Comparison of ENCODE assay signal across 1 cellular context in the genomic region with DNA sequence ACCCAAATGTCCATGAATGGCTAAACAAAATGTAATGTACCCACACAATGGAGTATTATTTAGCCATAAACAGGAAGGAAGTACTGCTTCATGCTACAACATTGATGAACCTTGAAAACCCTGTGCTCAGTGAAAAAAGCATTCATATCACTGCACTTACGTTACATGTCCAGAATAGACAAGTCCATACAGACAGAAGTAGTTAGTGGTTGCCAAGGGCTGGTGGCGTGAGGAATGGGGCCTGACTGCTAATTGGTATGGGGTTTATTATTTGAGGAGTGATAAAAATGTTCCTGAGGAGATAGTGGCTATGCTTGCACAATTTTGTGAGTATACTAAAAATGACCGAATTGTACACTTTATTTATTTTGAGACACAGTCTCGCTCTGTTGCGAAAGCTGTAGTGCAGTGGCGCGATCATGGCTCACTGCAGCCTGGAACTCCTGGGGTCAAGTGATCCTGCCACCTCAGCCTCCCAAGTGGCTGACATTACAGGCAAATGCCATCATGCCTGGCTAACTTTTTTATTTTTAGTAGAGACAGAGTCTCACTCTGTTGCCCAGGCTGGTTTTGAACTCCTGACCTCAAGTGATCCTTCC.
TF ChIP-seq lines count a peak whose summit lies in the region.

No MANE protein-coding gene starts in this region.

TF ChIP-seq in H1, 55 proteins besides CTCF, POLR2A, EP300 and RAD21:
- TF ChIP-seq CHD2 (IDR thresholded peaks at IDR 0.05; ENCODE audit: low read length) (no peak), NANOG (IDR thresholded peaks at IDR 0.05; ENCODE audit: insufficient read depth, low read depth, low read length, poor library complexity, severe bottlenecking) (no peak), ASH2L (IDR thresholded peaks at IDR 0.05; ENCODE audit: low read length) (no peak), TCF12 (IDR thresholded peaks at IDR 0.05; ENCODE audit: low read depth, low read length) (no peak), YY1 (IDR thresholded peaks at IDR 0.05; ENCODE audit: low read depth, low read length) (no peak), SUZ12 (IDR thresholded peaks at IDR 0.05; ENCODE audit: low read length) (no peak), KDM1A (IDR thresholded peaks at IDR 0.05; ENCODE audit: borderline replicate concordance, low read length) (no peak), RBBP5 (IDR thresholded peaks at IDR 0.05; ENCODE audit: borderline replicate concordance, low read depth, low read length) (no peak), BACH1 (IDR thresholded peaks at IDR 0.05; ENCODE audit: low read length) (no peak), SP4 (IDR thresholded peaks at IDR 0.05; ENCODE audit: low read length) (no peak), SIN3A (conservative IDR thresholded peaks at IDR 0.05 in 1 of 2, IDR thresholded peaks at IDR 0.05 in 1 of 2; ENCODE audit: low read depth in 1 of 2, low read length in 2 of 2) (no peak), CREB1 (IDR thresholded peaks at IDR 0.05) (no peak), BCL11A (IDR thresholded peaks at IDR 0.05; ENCODE audit: low read depth in 2 of 2, low read length in 2 of 2) (no peak), CTBP2 (IDR thresholded peaks at IDR 0.05; ENCODE audit: borderline replicate concordance, insufficient read depth, insufficient read length, low read length) (no peak)
- TF ChIP-seq, protein P1, sequence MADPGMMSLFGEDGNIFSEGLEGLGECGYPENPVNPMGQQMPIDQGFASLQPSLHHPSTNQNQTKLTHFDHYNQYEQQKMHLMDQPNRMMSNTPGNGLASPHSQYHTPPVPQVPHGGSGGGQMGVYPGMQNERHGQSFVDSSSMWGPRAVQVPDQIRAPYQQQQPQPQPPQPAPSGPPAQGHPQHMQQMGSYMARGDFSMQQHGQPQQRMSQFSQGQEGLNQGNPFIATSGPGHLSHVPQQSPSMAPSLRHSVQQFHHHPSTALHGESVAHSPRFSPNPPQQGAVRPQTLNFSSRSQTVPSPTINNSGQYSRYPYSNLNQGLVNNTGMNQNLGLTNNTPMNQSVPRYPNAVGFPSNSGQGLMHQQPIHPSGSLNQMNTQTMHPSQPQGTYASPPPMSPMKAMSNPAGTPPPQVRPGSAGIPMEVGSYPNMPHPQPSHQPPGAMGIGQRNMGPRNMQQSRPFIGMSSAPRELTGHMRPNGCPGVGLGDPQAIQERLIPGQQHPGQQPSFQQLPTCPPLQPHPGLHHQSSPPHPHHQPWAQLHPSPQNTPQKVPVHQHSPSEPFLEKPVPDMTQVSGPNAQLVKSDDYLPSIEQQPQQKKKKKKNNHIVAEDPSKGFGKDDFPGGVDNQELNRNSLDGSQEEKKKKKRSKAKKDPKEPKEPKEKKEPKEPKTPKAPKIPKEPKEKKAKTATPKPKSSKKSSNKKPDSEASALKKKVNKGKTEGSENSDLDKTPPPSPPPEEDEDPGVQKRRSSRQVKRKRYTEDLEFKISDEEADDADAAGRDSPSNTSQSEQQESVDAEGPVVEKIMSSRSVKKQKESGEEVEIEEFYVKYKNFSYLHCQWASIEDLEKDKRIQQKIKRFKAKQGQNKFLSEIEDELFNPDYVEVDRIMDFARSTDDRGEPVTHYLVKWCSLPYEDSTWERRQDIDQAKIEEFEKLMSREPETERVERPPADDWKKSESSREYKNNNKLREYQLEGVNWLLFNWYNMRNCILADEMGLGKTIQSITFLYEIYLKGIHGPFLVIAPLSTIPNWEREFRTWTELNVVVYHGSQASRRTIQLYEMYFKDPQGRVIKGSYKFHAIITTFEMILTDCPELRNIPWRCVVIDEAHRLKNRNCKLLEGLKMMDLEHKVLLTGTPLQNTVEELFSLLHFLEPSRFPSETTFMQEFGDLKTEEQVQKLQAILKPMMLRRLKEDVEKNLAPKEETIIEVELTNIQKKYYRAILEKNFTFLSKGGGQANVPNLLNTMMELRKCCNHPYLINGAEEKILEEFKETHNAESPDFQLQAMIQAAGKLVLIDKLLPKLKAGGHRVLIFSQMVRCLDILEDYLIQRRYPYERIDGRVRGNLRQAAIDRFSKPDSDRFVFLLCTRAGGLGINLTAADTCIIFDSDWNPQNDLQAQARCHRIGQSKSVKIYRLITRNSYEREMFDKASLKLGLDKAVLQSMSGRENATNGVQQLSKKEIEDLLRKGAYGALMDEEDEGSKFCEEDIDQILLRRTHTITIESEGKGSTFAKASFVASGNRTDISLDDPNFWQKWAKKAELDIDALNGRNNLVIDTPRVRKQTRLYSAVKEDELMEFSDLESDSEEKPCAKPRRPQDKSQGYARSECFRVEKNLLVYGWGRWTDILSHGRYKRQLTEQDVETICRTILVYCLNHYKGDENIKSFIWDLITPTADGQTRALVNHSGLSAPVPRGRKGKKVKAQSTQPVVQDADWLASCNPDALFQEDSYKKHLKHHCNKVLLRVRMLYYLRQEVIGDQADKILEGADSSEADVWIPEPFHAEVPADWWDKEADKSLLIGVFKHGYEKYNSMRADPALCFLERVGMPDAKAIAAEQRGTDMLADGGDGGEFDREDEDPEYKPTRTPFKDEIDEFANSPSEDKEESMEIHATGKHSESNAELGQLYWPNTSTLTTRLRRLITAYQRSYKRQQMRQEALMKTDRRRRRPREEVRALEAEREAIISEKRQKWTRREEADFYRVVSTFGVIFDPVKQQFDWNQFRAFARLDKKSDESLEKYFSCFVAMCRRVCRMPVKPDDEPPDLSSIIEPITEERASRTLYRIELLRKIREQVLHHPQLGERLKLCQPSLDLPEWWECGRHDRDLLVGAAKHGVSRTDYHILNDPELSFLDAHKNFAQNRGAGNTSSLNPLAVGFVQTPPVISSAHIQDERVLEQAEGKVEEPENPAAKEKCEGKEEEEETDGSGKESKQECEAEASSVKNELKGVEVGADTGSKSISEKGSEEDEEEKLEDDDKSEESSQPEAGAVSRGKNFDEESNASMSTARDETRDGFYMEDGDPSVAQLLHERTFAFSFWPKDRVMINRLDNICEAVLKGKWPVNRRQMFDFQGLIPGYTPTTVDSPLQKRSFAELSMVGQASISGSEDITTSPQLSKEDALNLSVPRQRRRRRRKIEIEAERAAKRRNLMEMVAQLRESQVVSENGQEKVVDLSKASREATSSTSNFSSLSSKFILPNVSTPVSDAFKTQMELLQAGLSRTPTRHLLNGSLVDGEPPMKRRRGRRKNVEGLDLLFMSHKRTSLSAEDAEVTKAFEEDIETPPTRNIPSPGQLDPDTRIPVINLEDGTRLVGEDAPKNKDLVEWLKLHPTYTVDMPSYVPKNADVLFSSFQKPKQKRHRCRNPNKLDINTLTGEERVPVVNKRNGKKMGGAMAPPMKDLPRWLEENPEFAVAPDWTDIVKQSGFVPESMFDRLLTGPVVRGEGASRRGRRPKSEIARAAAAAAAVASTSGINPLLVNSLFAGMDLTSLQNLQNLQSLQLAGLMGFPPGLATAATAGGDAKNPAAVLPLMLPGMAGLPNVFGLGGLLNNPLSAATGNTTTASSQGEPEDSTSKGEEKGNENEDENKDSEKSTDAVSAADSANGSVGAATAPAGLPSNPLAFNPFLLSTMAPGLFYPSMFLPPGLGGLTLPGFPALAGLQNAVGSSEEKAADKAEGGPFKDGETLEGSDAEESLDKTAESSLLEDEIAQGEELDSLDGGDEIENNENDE (IDR thresholded peaks at IDR 0.05; ENCODE audit: insufficient replicate concordance, low read length): no peak
